In genomic region chr3:151935451-151935850, GRCh38 we compare ENCODE assay signal across 21 cellular contexts.
"Had no signal": no experiment of that assay in that cellular context is flagged by ENCODE, and none has a peak within 500 bp of the region (broad histone marks: within the 10 kb centered on the region; RNA-seq: fewer than 3 reads in every experiment).

No MANE protein-coding gene starts in this region.

- H3K9me3 ChIP-seq: breast epithelium, esophagus squamous epithelium, left lung, lower lobe of right lung, right atrium auricular region, suprapubic skin, transverse colon had no signal

- H3K4me1 Mint-ChIP-seq: activated CD4-positive, alpha-beta T cell treated with anti-CD3 and anti-CD28 coated beads for 36 hours; natural killer cell; neural progenitor cell had no signal

- H3K4me3 ChIP-seq: breast epithelium, esophagus squamous epithelium, left lung, lower lobe of right lung, neural progenitor cell, right atrium auricular region, smooth muscle cell, suprapubic skin, transverse colon had no signal

- H3K27me3 Mint-ChIP-seq: activated CD4-positive, alpha-beta T cell treated with anti-CD3 and anti-CD28 coated beads for 36 hours had no signal

- H3K4me3 Mint-ChIP-seq: activated CD4-positive, alpha-beta T cell treated with anti-CD3 and anti-CD28 coated beads for 36 hours; activated T-cell treated with anti-CD3 and anti-CD28 coated beads, Interleukin-2, amount 50 U/mL, for 72 hours; natural killer cell; neural progenitor cell had no signal

- DNase-seq: activated CD4-positive, alpha-beta T cell treated with anti-CD3 and anti-CD28 coated beads for 36 hours; activated CD4-positive, CD25-positive, alpha-beta regulatory T cell; activated naive CD4-positive, alpha-beta T cell; activated T-cell treated with anti-CD3 and anti-CD28 coated beads for 4 hours; activated T-cell treated with anti-CD3 and anti-CD28 coated beads, Interleukin-2, amount 50 U/mL, for 72 hours; central memory CD4-positive, alpha-beta T cell; esophagus squamous epithelium; foreskin melanocyte; left lung; lower lobe of right lung; mesenchymal stem cell; natural killer cell; stimulated activated naive CD4-positive, alpha-beta T cell; transverse colon had no signal

- H3K36me3 ChIP-seq: breast epithelium, esophagus squamous epithelium, left lung, lower lobe of right lung, neural progenitor cell, right atrium auricular region, suprapubic skin, transverse colon had no signal

- H3K27ac ChIP-seq: breast epithelium, epithelial cell of prostate, esophagus squamous epithelium, lower lobe of right lung, neural progenitor cell, right atrium auricular region, suprapubic skin, transverse colon had no signal

- H3K9ac ChIP-seq: neural progenitor cell had no signal

- H3K4me1 ChIP-seq: breast epithelium, left lung, lower lobe of right lung, neural progenitor cell, right atrium auricular region, transverse colon had no signal

- ATAC-seq: activated CD4-positive, alpha-beta T cell treated with anti-CD3 and anti-CD28 coated beads for 36 hours; activated naive CD4-positive, alpha-beta T cell treated with anti-CD3 and anti-CD28 coated beads, Interleukin-2, amount 50 U/mL, for 72 hours; activated T-cell treated with anti-CD3 and anti-CD28 coated beads, Interleukin-2, amount 50 U/mL, for 72 hours; left lung; lower lobe of right lung; natural killer cell had no signal

- H3K27me3 ChIP-seq: breast epithelium, esophagus squamous epithelium, left lung, neural progenitor cell, right atrium auricular region, suprapubic skin, transverse colon had no signal

- H3K27ac Mint-ChIP-seq: activated CD4-positive, alpha-beta T cell treated with anti-CD3 and anti-CD28 coated beads for 36 hours; activated naive CD4-positive, alpha-beta T cell treated with anti-CD3 and anti-CD28 coated beads, Interleukin-2, amount 50 U/mL, for 72 hours; activated T-cell treated with anti-CD3 and anti-CD28 coated beads, Interleukin-2, amount 50 U/mL, for 72 hours; natural killer cell; neural progenitor cell had no signal

- H3K9me3 Mint-ChIP-seq: activated naive CD4-positive, alpha-beta T cell treated with anti-CD3 and anti-CD28 coated beads, Interleukin-2, amount 50 U/mL, for 72 hours; activated T-cell treated with anti-CD3 and anti-CD28 coated beads, Interleukin-2, amount 50 U/mL, for 72 hours; natural killer cell; neural progenitor cell had no signal

- H3K36me3 Mint-ChIP-seq: activated naive CD4-positive, alpha-beta T cell treated with anti-CD3 and anti-CD28 coated beads, Interleukin-2, amount 50 U/mL, for 72 hours; natural killer cell; neural progenitor cell had no signal
